In the genomic region with DNA sequence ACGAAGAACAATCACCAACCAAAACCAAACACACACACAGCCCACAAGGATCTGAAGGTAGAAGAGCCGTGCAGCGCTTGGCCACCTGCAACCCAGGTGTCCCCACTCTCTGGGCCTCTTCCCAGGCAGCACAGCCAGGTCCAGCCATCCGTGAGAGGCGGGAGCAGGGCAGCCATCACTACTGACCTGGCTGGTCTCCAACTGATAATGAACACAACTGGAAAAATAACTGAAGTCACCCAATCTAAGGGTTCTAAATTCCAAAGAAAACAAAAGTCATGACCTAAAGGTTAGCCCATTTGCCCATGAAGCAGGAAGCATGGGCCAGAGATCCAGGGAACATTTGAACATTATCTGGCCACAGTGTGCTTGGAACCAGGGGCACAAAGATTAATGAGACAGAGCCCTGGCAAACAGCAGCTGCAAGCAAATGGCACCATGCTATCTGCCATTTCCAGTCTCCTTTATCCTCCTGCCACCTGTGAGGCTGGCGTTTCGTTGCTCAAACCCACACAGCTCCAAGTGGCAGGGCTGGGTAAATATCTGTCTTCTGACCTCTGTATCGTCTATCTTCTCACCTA, we compare ENCODE assay signal across 15 cellular contexts.
DNase-seq lines count a peak whose midpoint lies in the region; ATAC-seq, FAIRE-seq and TF ChIP-seq lines count a peak whose summit lies in the region.
"Had no signal": no experiment of that assay in that cellular context is flagged by ENCODE, and none has a peak within 500 bp of the region (broad histone marks: within the 10 kb centered on the region; RNA-seq: fewer than 3 reads in every experiment).

No MANE protein-coding gene starts in this region.

- no peak overlapping the region for H2AFZ ChIP-seq in endothelial cell of umbilical vein (ENCODE audit: low read depth, low read length)
- H2AFZ ChIP-seq: GM23248 had no signal

- no peaks in the 10 kb centered on the region for H3K4me1 ChIP-seq in endothelial cell of umbilical vein (ENCODE audit: control insufficient read depth, extremely low read depth, insufficient read depth, low read length)
- peaks cover 38% of the 10 kb centered on the region for H3K4me1 ChIP-seq in psoas muscle
- H3K4me1 ChIP-seq in mucosa of descending colon (ENCODE audit: low read depth) = peaks cover 41% of the 10 kb centered on the region

- DNase-seq in HUDEP-2 (lab: John Stamatoyannopoulos, UW; ENCODE audit: unreplicated experiment in 76 of 76) (peak in 66 of 76 experiments; percentile 2 to 82 (median 37)), NCI-H2196 treated with DMSO at 0.1 percent for 48 hours (lab: John Stamatoyannopoulos, UW; ENCODE audit: unreplicated experiment) (peak; percentile 51), endothelial cell of umbilical vein (ENCODE audit: low read depth, low spot score) (peak; percentile 23), psoas muscle (peak in 1 of 2 donors; percentile 56), mucosa of descending colon (no peak), GF-D8 (lab: John Stamatoyannopoulos, UW) (no peak)
- DNase-seq in stimulated activated CD4-positive, alpha-beta T cell treated with anti-CD3 and anti-CD28 coated beads, Interleukin-2, amount 100 ng/mL, for 48 hours = no peak
- DNase-seq: C1 segment of cervical spinal cord; foreskin keratinocyte; GM23248; midbrain; NCI-H446 treated with DMSO at 0.1 percent for 48 hours; stimulated activated CD4-positive, alpha-beta T cell treated with anti-CD3 and anti-CD28 coated beads, Interleukin-12 subunit alpha, Interleukin-12 subunit beta, amount 100 ng/mL, for 4 hours; stimulated activated naive CD8-positive, alpha-beta T cell treated with anti-CD3 and anti-CD28 coated beads, Interleukin-15, amount 100 ng/mL, for 72 hours had no signal

- WGBS in psoas muscle, 3 donors = 50 to 66% (median 54%) methylated on average over 8 of the region's 8 CpGs

- H3K9ac ChIP-seq in endothelial cell of umbilical vein (replicated peaks; ENCODE audit: extremely low read depth, insufficient read depth, low read length) = no peak overlapping the region
- H3K9ac ChIP-seq: GM23248 had no signal

- H3K27ac ChIP-seq in endothelial cell of umbilical vein (ENCODE audit: insufficient read depth, low read depth, low read length) (no peak overlapping the region), psoas muscle (peak overlapping the region; percentile 38)
- H3K27ac ChIP-seq: foreskin keratinocyte, GM23248, ovary had no signal

- no peak for TF ChIP-seq POLR2A in endothelial cell of umbilical vein (IDR thresholded peaks at IDR 0.05; ENCODE audit: low read depth, low read length)

- TF ChIP-seq CTCF in endothelial cell of umbilical vein (IDR thresholded peaks at IDR 0.05; ENCODE audit: extremely low read depth in 1 of 2, insufficient read depth in 1 of 2, low read depth in 1 of 2, low read length in 2 of 2) (no peak), psoas muscle (IDR thresholded peaks at IDR 0.05) (no peak), mucosa of descending colon (IDR thresholded peaks at IDR 0.05) (no peak)

- intact Hi-C loops in endothelial cell of umbilical vein (cut with micrococcal nuclease) = loop anchor here (5.0 kb wide), 1 partner anchor 107 kb away; no protein-coding TSS in a partner anchor
- intact Hi-C loops in psoas muscle (cut with DNase I) = loop anchor here in 1 of 2 donors (5.0 kb wide), 1 partner anchor 37 kb away; no protein-coding TSS in a partner anchor
- intact Hi-C loops in mucosa of descending colon (cut with DNase I, micrococcal nuclease) = no loop called here

- ATAC-seq in psoas muscle (peak; percentile 17 to 57 (median 50)), mucosa of descending colon (no peak)
- ATAC-seq: foreskin keratinocyte; stimulated activated naive CD8-positive, alpha-beta T cell treated with anti-CD3 and anti-CD28 coated beads, Interleukin-15, amount 100 ng/mL, for 72 hours had no signal

- H3K9me3 ChIP-seq in endothelial cell of umbilical vein (replicated peaks; ENCODE audit: control insufficient read depth, insufficient read depth, low read length) (no peaks in the 10 kb centered on the region), psoas muscle (no peaks in the 10 kb centered on the region), mucosa of descending colon (no peaks in the 10 kb centered on the region)
- H3K9me3 ChIP-seq: ovary had no signal

- dilution Hi-C loops in endothelial cell of umbilical vein (cut with MboI; ENCODE audit: extremely low pct_ligation_motif_present, low sequenced_read_pairs) = no loop called here

- CTCF ChIA-PET in endothelial cell of umbilical vein (lab: Charles Lee) = interaction anchor here (0.8 to 1.7 kb wide), 2 partner anchors 36 to 107 kb away, joined by 3 to 6 read pairs; no protein-coding TSS in a partner anchor

- POLR2A ChIA-PET in endothelial cell of umbilical vein (lab: Charles Lee) = no interaction called here

- no peak overlapping the region for H3K4me2 ChIP-seq in endothelial cell of umbilical vein (ENCODE audit: insufficient read depth, low read length)

- H3K9me1 ChIP-seq in endothelial cell of umbilical vein (replicated peaks; ENCODE audit: control insufficient read depth, extremely low read depth, insufficient read depth, low read length) = no peaks in the 10 kb centered on the region

- H3K27me3 ChIP-seq in endothelial cell of umbilical vein (ENCODE audit: control insufficient read depth in 2 of 2, insufficient read depth in 2 of 2, low read length in 2 of 2) (no peaks in the 10 kb centered on the region), psoas muscle (ENCODE audit: insufficient read depth in 3 of 3, low read length in 2 of 3) (no peaks in the 10 kb centered on the region)
- H3K27me3 ChIP-seq: ovary had no signal

- no peaks in the 10 kb centered on the region for H4K20me1 ChIP-seq in endothelial cell of umbilical vein (replicated peaks; ENCODE audit: control insufficient read depth, extremely low read depth, insufficient read depth, low read length)

- FAIRE-seq in endothelial cell of umbilical vein (lab: Jason Lieb, UNC) = peak; percentile 74

- no TSS peak for BruUV-seq in endothelial cell of umbilical vein (replicated peaks; lab: Mats Ljungman, UMichigan)

- H3K79me2 ChIP-seq in endothelial cell of umbilical vein (ENCODE audit: control insufficient read depth, insufficient read depth, low read length) = no peaks in the 10 kb centered on the region

- H3K36me3 ChIP-seq in endothelial cell of umbilical vein (ENCODE audit: control insufficient read depth in 2 of 2, extremely low read depth in 1 of 2, insufficient read depth in 2 of 2, low read length in 2 of 2) (peaks cover 0 to 3% of the 10 kb centered on the region in 2 experiments), psoas muscle (ENCODE audit: insufficient read depth in 1 of 2, low read depth in 1 of 2) (peaks cover 0 to 6% of the 10 kb centered on the region in 2 donors), mucosa of descending colon (ENCODE audit: low read depth) (no peaks in the 10 kb centered on the region)
- H3K36me3 ChIP-seq: ovary had no signal

- H3K4me3 ChIP-seq in endothelial cell of umbilical vein (replicated peaks in 1 of 3; ENCODE audit: insufficient read depth in 1 of 3, low read depth in 1 of 3, low read length in 3 of 3) (no peak overlapping the region), psoas muscle (no peak overlapping the region), mucosa of descending colon (no peak overlapping the region)
- H3K4me3 ChIP-seq: GM23248, ovary had no signal

TF ChIP-seq in endothelial cell of umbilical vein, 7 proteins besides CTCF, POLR2A, EP300 and RAD21:
- TF ChIP-seq GATA2 (IDR thresholded peaks at IDR 0.05; ENCODE audit: insufficient read depth, insufficient read length, low read depth, low read length) = no peak
- no peak for TF ChIP-seq JUN (IDR thresholded peaks at IDR 0.05; ENCODE audit: borderline replicate concordance, insufficient read depth, insufficient read length, low read depth)
- no peak for TF ChIP-seq EZH2 (IDR thresholded peaks at IDR 0.05; ENCODE audit: borderline replicate concordance, low read depth, low read length, severe bottlenecking)
- no peak for TF ChIP-seq POLR2AphosphoS5 (IDR thresholded peaks at IDR 0.05; ENCODE audit: insufficient read depth, low read depth, low read length)
- TF ChIP-seq, protein P1, sequence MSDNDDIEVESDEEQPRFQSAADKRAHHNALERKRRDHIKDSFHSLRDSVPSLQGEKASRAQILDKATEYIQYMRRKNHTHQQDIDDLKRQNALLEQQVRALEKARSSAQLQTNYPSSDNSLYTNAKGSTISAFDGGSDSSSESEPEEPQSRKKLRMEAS (IDR thresholded peaks at IDR 0.05; ENCODE audit: insufficient read depth, insufficient read length) = no peak
- TF ChIP-seq MYC (IDR thresholded peaks at IDR 0.05; ENCODE audit: low read depth, low read length) = no peak
- TF ChIP-seq FOS (IDR thresholded peaks at IDR 0.05; ENCODE audit: borderline replicate concordance, insufficient read depth, low read length) = no peak
TF ChIP-seq in endothelial cell of umbilical vein: peak in this region for 0.

Comparison
In these comparisons a context has a peak if more than half of its experiments do, and no peak if none do; other contexts are left out.
1. DNase-seq: peak in HUDEP-2 (66 of 76), NCI-H2196 treated with DMSO at 0.1 percent for 48 hours (single experiment) and endothelial cell of umbilical vein (single experiment); none in mucosa of descending colon (0 of 3), stimulated activated CD4-positive, alpha-beta T cell treated with anti-CD3 and anti-CD28 coated beads, Interleukin-2, amount 100 ng/mL, for 48 hours (0 of 2) and GF-D8 (single experiment).